ENCODE assay signal across 34 cellular contexts in the genomic region with DNA sequence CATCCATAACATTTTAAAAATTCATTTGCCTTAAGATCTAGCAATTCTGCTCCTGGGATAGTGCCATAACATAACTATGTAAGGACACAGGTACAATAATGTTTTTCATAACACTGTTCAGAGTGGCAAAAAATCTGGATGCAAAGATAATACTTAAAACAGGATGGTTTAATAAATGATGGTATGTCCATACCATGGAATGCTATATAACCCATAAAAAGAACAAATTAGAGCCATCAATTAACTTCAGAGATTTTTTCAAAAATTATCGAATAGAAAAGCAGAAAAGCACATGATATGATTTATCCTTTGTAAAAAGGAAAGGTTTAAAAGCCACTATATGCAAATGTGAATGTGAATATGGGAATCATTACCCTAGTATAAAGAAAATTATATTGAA.
"Had no signal": no experiment of that assay in that cellular context is flagged by ENCODE, and none has a peak within 500 bp of the region (broad histone marks: within the 10 kb centered on the region; RNA-seq: fewer than 3 reads in every experiment).

No MANE protein-coding gene starts in this region.

- H3K27me3 ChIP-seq: MG63 had no signal

- H3K4me3 ChIP-seq: MG63 had no signal

- H3K9me3 ChIP-seq: MG63 had no signal

- DNase-seq: Karpas-422, Kasumi-1, MG63, MM.1S, MV-4-11, NCI-H1048, NCI-H1092, NCI-H1092 treated with DMSO at 0.1 percent for 48 hours, NCI-H1105, NCI-H1105 treated with DMSO at 0.1 percent for 48 hours, NCI-H1417, NCI-H1417 treated with DMSO at 0.1 percent for 48 hours, NCI-H1436, NCI-H1436 treated with DMSO at 0.1 percent for 48 hours, NCI-H146, NCI-H1694, NCI-H1694 treated with DMSO at 0.1 percent for 48 hours, NCI-H187, NCI-H187 treated with DMSO at 0.1 percent for 48 hours, NCI-H1930, NCI-H2029, NCI-H2029 treated with DMSO at 0.1 percent for 48 hours, NCI-H2081, NCI-H2081 treated with DMSO at 0.1 percent for 48 hours, NCI-H2107, NCI-H2171, NCI-H2171 treated with DMSO at 0.1 percent for 48 hours, NCI-H2227 treated with DMSO at 0.1 percent for 48 hours, NCI-H226, NCI-H345, NCI-H446, NCI-H446 treated with DMSO at 0.1 percent for 48 hours, NCI-H510A, NCI-H510A treated with DMSO at 0.1 percent for 48 hours had no signal

- H3K36me3 ChIP-seq: MG63 had no signal
